11 cellular contexts compared by ENCODE assay signal in the genomic region with DNA sequence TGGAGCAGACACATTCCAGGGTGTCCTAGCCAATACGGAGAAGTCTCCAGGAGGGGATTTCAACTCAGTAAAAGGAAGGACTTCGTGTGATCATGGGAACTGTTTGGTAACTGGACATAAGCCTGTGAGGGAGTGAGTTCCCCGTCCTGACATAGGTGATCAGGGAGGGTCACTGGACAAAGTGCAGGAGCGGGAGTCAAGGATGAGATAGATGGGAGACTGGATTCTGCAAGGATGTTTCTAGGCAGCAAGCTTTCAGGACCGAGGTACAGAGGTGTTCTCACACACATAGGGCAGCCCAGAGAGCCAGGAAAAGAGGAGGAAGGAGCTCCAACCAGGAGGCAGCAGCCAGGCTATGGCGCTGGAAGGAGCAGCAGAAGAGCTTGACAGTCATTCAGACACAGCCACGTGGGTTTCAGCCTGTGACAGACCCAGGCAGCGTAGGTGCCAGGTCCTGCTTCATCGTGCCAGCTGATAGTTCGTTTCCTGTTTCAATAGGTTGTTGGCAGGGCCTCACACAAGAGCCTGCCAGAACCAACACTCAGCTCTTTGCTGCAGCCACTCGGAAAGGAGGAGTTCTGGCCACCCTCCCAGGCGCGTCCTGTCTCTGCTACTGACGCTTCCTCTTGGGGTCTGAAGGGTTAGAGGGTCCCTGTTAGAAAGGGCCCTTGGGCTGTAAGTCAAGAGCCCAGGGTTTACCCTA.
DNase-seq lines count a peak whose midpoint lies in the region; ATAC-seq, FAIRE-seq and TF ChIP-seq lines count a peak whose summit lies in the region.
"Had no signal": no experiment of that assay in that cellular context is flagged by ENCODE, and none has a peak within 500 bp of the region (broad histone marks: within the 10 kb centered on the region; RNA-seq: fewer than 3 reads in every experiment).

No MANE protein-coding gene starts in this region.

- H3K27me3 Mint-ChIP-seq in activated T-cell treated with anti-CD3 and anti-CD28 coated beads, Interleukin-2, amount 50 U/mL, for 72 hours (ENCODE audit: low read depth), result no peaks in the 10 kb centered on the region
- no peaks in the 10 kb centered on the region for H3K27me3 Mint-ChIP-seq in activated T-cell treated with anti-CD3 and anti-CD28 coated beads, Interleukin-2, amount 50 U/mL, for 24 hours
- H3K27me3 Mint-ChIP-seq in astrocyte (ENCODE audit: low read depth, unreplicated experiment), result no peaks in the 10 kb centered on the region

- DNase-seq in activated T-cell treated with anti-CD3 and anti-CD28 coated beads, Interleukin-2, amount 50 U/mL, for 72 hours, result peak; percentile 8 to 14
- DNase-seq in activated T-cell treated with anti-CD3 and anti-CD28 coated beads, Interleukin-2, amount 50 U/mL, for 24 hours, result no peak
- peak; percentile 77 for DNase-seq in astrocyte (ENCODE audit: low read depth)
- DNase-seq in keratinocyte (ENCODE audit: low read depth, low spot score), result no peak
- peak; percentile 84 for DNase-seq in thoracic aorta (ENCODE audit: low spot score)
- no peak for DNase-seq in activated CD4-positive, CD25-positive, alpha-beta regulatory T cell treated with anti-CD3 and anti-CD28 coated beads, Interleukin-2, amount 50 U/mL, for 72 hours
- DNase-seq: activated T-cell treated with anti-CD3 and anti-CD28 coated beads, Interleukin-2, amount 50 U/mL, for 4 hours; DND-41 had no signal

- H3K79me2 ChIP-seq in astrocyte (ENCODE audit: insufficient read depth, low read length), result peaks cover 10% of the 10 kb centered on the region
- H3K79me2 ChIP-seq in keratinocyte (ENCODE audit: control insufficient read depth, insufficient read depth, low read length), result no peaks in the 10 kb centered on the region

- H2AFZ ChIP-seq in astrocyte (ENCODE audit: low read depth, low read length), result no peak overlapping the region
- H2AFZ ChIP-seq in keratinocyte (ENCODE audit: control insufficient read depth, low read length), result no peak overlapping the region

- TF ChIP-seq CTCF in astrocyte (IDR thresholded peaks at IDR 0.05; ENCODE audit: insufficient read depth, low read depth, low read length) (no peak), keratinocyte (optimal IDR thresholded peaks at IDR 0.05 in 1 of 3, IDR thresholded peaks at IDR 0.05 in 1 of 3, conservative IDR thresholded peaks at IDR 0.05 in 1 of 3; ENCODE audit: extremely low read depth in 1 of 3, insufficient read depth in 2 of 3, low read length in 3 of 3) (no peak), thoracic aorta (IDR thresholded peaks at IDR 0.05) (no peak)

- H3K4me1 ChIP-seq in astrocyte (ENCODE audit: insufficient read depth, low read length), result peaks cover 9% of the 10 kb centered on the region
- H3K4me1 ChIP-seq in keratinocyte (ENCODE audit: control insufficient read depth, extremely low read depth, insufficient read depth, low read length), result no peaks in the 10 kb centered on the region
- H3K4me1 ChIP-seq in thoracic aorta (ENCODE audit: control insufficient read depth in 1 of 2, low read depth in 2 of 2), result peaks cover 29 to 63% of the 10 kb centered on the region in 2 donors

- H3K27me3 ChIP-seq in astrocyte (ENCODE audit: insufficient read depth, low read length) (no peaks in the 10 kb centered on the region), keratinocyte (ENCODE audit: control insufficient read depth, extremely low read depth, insufficient read depth, low read length) (no peaks in the 10 kb centered on the region), thoracic aorta (replicated peaks; ENCODE audit: insufficient read depth) (no peaks in the 10 kb centered on the region)

- H3K9me3 ChIP-seq in astrocyte (ENCODE audit: insufficient read depth, low read depth, low read length) (no peaks in the 10 kb centered on the region), keratinocyte (ENCODE audit: control insufficient read depth, low read depth, low read length) (no peaks in the 10 kb centered on the region), thoracic aorta (no peaks in the 10 kb centered on the region)

- peaks cover 4% of the 10 kb centered on the region for H3K36me3 ChIP-seq in astrocyte (ENCODE audit: insufficient read depth, low read length)
- H3K36me3 ChIP-seq in keratinocyte (ENCODE audit: control insufficient read depth in 2 of 2, extremely low read depth in 1 of 2, insufficient read depth in 2 of 2, low read length in 2 of 2), result peaks cover 0 to 1% of the 10 kb centered on the region in 2 experiments
- H3K36me3 ChIP-seq in thoracic aorta, result no peaks in the 10 kb centered on the region

- H3K9me3 Mint-ChIP-seq in activated T-cell treated with anti-CD3 and anti-CD28 coated beads, Interleukin-2, amount 50 U/mL, for 72 hours, result no peaks in the 10 kb centered on the region
- H3K9me3 Mint-ChIP-seq in activated T-cell treated with anti-CD3 and anti-CD28 coated beads, Interleukin-2, amount 50 U/mL, for 24 hours, result no peaks in the 10 kb centered on the region
- H3K9me3 Mint-ChIP-seq in astrocyte (ENCODE audit: unreplicated experiment), result no peaks in the 10 kb centered on the region
- H3K9me3 Mint-ChIP-seq: activated T-cell treated with anti-CD3 and anti-CD28 coated beads, Interleukin-2, amount 50 U/mL, for 4 hours had no signal

- peak; percentile 51 to 60 for ATAC-seq in activated T-cell treated with anti-CD3 and anti-CD28 coated beads, Interleukin-2, amount 50 U/mL, for 72 hours (replicated peaks in 1 of 2)
- ATAC-seq in thoracic aorta (ENCODE audit: insufficient number of reproducible peaks, low FRiP score, low read depth) (peak; percentile 80), GM21526 (IDR thresholded peaks at IDR 0.05; ENCODE audit: low FRiP score, unreplicated experiment) (no peak), HG03442 (IDR thresholded peaks at IDR 0.05; ENCODE audit: unreplicated experiment) (no peak)

- no peak overlapping the region for H3K27ac Mint-ChIP-seq in activated T-cell treated with anti-CD3 and anti-CD28 coated beads, Interleukin-2, amount 50 U/mL, for 72 hours
- no peak overlapping the region for H3K27ac Mint-ChIP-seq in activated T-cell treated with anti-CD3 and anti-CD28 coated beads, Interleukin-2, amount 50 U/mL, for 24 hours
- no peak overlapping the region for H3K27ac Mint-ChIP-seq in astrocyte (ENCODE audit: unreplicated experiment)

- peaks cover 4% of the 10 kb centered on the region for H3K9me1 ChIP-seq in keratinocyte (ENCODE audit: control insufficient read depth, extremely low read depth, insufficient read depth, low read length)

- FAIRE-seq in astrocyte (lab: Jason Lieb, UNC) (peak; percentile 26), keratinocyte (lab: Jason Lieb, UNC) (peak; percentile 36)

- H4K20me1 ChIP-seq in astrocyte (ENCODE audit: insufficient read depth, low read length) (peaks cover 89% of the 10 kb centered on the region), keratinocyte (ENCODE audit: control insufficient read depth, extremely low read depth, insufficient read depth, low read length) (no peaks in the 10 kb centered on the region)

- H3K36me3 Mint-ChIP-seq in activated T-cell treated with anti-CD3 and anti-CD28 coated beads, Interleukin-2, amount 50 U/mL, for 72 hours (ENCODE audit: insufficient read depth in 2 of 2), result no peaks in the 10 kb centered on the region
- H3K36me3 Mint-ChIP-seq in activated T-cell treated with anti-CD3 and anti-CD28 coated beads, Interleukin-2, amount 50 U/mL, for 24 hours (ENCODE audit: low read depth), result no peaks in the 10 kb centered on the region
- peaks cover 37% of the 10 kb centered on the region for H3K36me3 Mint-ChIP-seq in astrocyte (ENCODE audit: low read depth, unreplicated experiment)

- H3K4me3 Mint-ChIP-seq in activated T-cell treated with anti-CD3 and anti-CD28 coated beads, Interleukin-2, amount 50 U/mL, for 72 hours, result no peak overlapping the region
- no peak overlapping the region for H3K4me3 Mint-ChIP-seq in activated T-cell treated with anti-CD3 and anti-CD28 coated beads, Interleukin-2, amount 50 U/mL, for 24 hours
- H3K4me3 Mint-ChIP-seq in astrocyte (ENCODE audit: unreplicated experiment), result no peak overlapping the region
- H3K4me3 Mint-ChIP-seq: activated T-cell treated with anti-CD3 and anti-CD28 coated beads, Interleukin-2, amount 50 U/mL, for 4 hours had no signal

- H3K27ac ChIP-seq in astrocyte (ENCODE audit: low read depth, low read length), result no peak overlapping the region
- H3K27ac ChIP-seq in keratinocyte (ENCODE audit: control insufficient read depth, insufficient read depth, low read length), result no peak overlapping the region
- peak overlapping the region; percentile 25 to 48 for H3K27ac ChIP-seq in thoracic aorta

- H3K4me2 ChIP-seq in astrocyte (ENCODE audit: low read length) (peak overlapping the region; percentile 34), keratinocyte (ENCODE audit: control insufficient read depth, extremely low read depth, insufficient read depth, low read depth, low read length) (no peak overlapping the region)

- H3K9ac ChIP-seq in astrocyte (ENCODE audit: low read length) (peak overlapping the region; percentile 11), keratinocyte (ENCODE audit: control insufficient read depth, extremely low read depth, insufficient read depth, low read length) (no peak overlapping the region)

- H3K4me3 ChIP-seq in astrocyte (ENCODE audit: insufficient read depth, low read depth, low read length) (no peak overlapping the region), keratinocyte (ENCODE audit: control insufficient read depth in 2 of 3, extremely low read depth in 1 of 3, insufficient read depth in 2 of 3, low read depth in 1 of 3, low read length in 3 of 3) (no peak overlapping the region), thoracic aorta (peak overlapping the region; percentile 1)
- H3K4me3 ChIP-seq: skin epidermis had no signal

- peaks cover 10% of the 10 kb centered on the region for H3K4me1 Mint-ChIP-seq in activated T-cell treated with anti-CD3 and anti-CD28 coated beads, Interleukin-2, amount 50 U/mL, for 72 hours (ENCODE audit: low read depth)
- H3K4me1 Mint-ChIP-seq in activated T-cell treated with anti-CD3 and anti-CD28 coated beads, Interleukin-2, amount 50 U/mL, for 24 hours (ENCODE audit: low read depth), result peaks cover 6% of the 10 kb centered on the region
- H3K4me1 Mint-ChIP-seq in astrocyte (ENCODE audit: low read depth, unreplicated experiment), result no peaks in the 10 kb centered on the region

- dilution Hi-C loops in keratinocyte (cut with MboI; ENCODE audit: extremely low pct_ligation_motif_present, low sequenced_read_pairs), result no loop called here

Comparison
In these comparisons a context has a peak if more than half of its experiments do, and no peak if none do; other contexts are left out.
1. DNase-seq: peak in activated T-cell treated with anti-CD3 and anti-CD28 coated beads, Interleukin-2, amount 50 U/mL, for 72 hours (2 of 2), astrocyte (single experiment) and thoracic aorta (single experiment); none in activated T-cell treated with anti-CD3 and anti-CD28 coated beads, Interleukin-2, amount 50 U/mL, for 24 hours (single experiment), keratinocyte (single experiment) and activated CD4-positive, CD25-positive, alpha-beta regulatory T cell treated with anti-CD3 and anti-CD28 coated beads, Interleukin-2, amount 50 U/mL, for 72 hours (single experiment).
2. ATAC-seq: peak in activated T-cell treated with anti-CD3 and anti-CD28 coated beads, Interleukin-2, amount 50 U/mL, for 72 hours (2 of 2) and thoracic aorta (single experiment); none in GM21526 (single experiment) and HG03442 (single experiment).
3. H3K27ac ChIP-seq: peak in thoracic aorta (2 of 2); none in astrocyte (single experiment) and keratinocyte (single experiment).